Comparison of ENCODE assay signal across 29 cellular contexts in the genomic region with DNA sequence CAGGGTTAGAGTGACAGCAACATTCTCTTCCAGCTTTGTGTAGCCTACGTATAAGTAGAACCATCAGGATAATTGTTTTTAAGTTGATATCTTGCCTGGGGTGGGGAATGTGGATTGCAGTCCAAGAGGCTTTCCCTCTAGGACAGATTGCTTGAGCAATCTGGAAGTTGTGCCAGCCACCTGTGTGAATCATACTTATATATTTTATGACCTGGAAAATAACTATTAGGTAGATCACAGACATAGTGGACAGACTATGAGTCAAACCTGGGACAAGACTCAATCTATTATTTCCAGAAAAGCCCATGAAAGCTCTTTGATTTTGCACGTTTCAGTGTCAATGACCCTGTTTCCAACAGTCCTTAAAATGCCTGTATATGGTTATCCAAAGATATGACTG.
DNase-seq lines count a peak whose midpoint lies in the region; ATAC-seq, FAIRE-seq and TF ChIP-seq lines count a peak whose summit lies in the region.
"Had no signal": no experiment of that assay in that cellular context is flagged by ENCODE, and none has a peak within 500 bp of the region (broad histone marks: within the 10 kb centered on the region; RNA-seq: fewer than 3 reads in every experiment).

No MANE protein-coding gene starts in this region.

- WGBS in mammary epithelial cell (ENCODE audit: low coverage, missing lambda C conversion rate) = 0% methylated on average over 2 of the region's 2 CpGs

- FAIRE-seq in GM19239 (lab: Jason Lieb, UNC) = no peak
- FAIRE-seq: A549, TTC549 had no signal

- ATAC-seq in Right ventricle myocardium inferior (no peak), GM18505 (IDR thresholded peaks at IDR 0.05; ENCODE audit: unreplicated experiment) (no peak)
- ATAC-seq: A549; activated T-helper 17 cell treated with anti-CD3 and anti-CD28 coated beads, Interleukin-2, amount 50 U/mL, for 72 hours; gastroesophageal sphincter; left ventricle myocardium superior; psoas muscle had no signal

- no peak overlapping the region for H2AFZ ChIP-seq in mammary epithelial cell (ENCODE audit: low read depth, low read length)

- TF ChIP-seq CTCF in mammary epithelial cell (conservative IDR thresholded peaks at IDR 0.05 in 1 of 2, IDR thresholded peaks at IDR 0.05 in 1 of 2; ENCODE audit: extremely low read depth in 1 of 2, insufficient read depth in 1 of 2, low read depth in 1 of 2, low read length in 2 of 2) = no peak

- H3K27me3 ChIP-seq in MG63 (no peaks in the 10 kb centered on the region), mammary epithelial cell (ENCODE audit: insufficient read depth, low read length) (no peaks in the 10 kb centered on the region)
- H3K27me3 ChIP-seq: gastroesophageal sphincter, uterus had no signal

- CTCF ChIA-PET in mammary epithelial cell (lab: Charles Lee; ENCODE audit: low non-redundant PET) = no interaction called here

- H3K9me3 ChIP-seq in MG63 = no peaks in the 10 kb centered on the region
- H3K9me3 ChIP-seq in mammary epithelial cell (replicated peaks; ENCODE audit: insufficient read depth, low read length) = no peaks in the 10 kb centered on the region
- H3K9me3 ChIP-seq: A549, HAP-1, psoas muscle, thoracic aorta, uterus had no signal

- peak overlapping the region; percentile 53 for H3K4me2 ChIP-seq in mammary epithelial cell (ENCODE audit: insufficient read depth, low read depth, low read length)
- H3K4me2 ChIP-seq: A549 had no signal

- no peak overlapping the region for H3K4me3 ChIP-seq in MG63
- H3K4me3 ChIP-seq in mammary epithelial cell (replicated peaks in 1 of 3; ENCODE audit: insufficient read depth in 1 of 3, low read depth in 2 of 3, low read length in 3 of 3) = no peak overlapping the region
- H3K4me3 ChIP-seq: A549, gastroesophageal sphincter, HAP-1, psoas muscle, SK-N-MC, thoracic aorta, uterus had no signal

- H3K36me3 ChIP-seq in MG63 (no peaks in the 10 kb centered on the region), mammary epithelial cell (ENCODE audit: insufficient read depth, low read length) (no peaks in the 10 kb centered on the region)
- H3K36me3 ChIP-seq: gastroesophageal sphincter, HAP-1, thoracic aorta, uterus had no signal

- DNase-seq in EH (ENCODE audit: low read depth) (peak; percentile 39), MG63 (peak; percentile 50), mammary epithelial cell (peak; percentile 87), kidney glomerular epithelial cell (lab: John Stamatoyannopoulos, UW) (peak; percentile 60), Right ventricle myocardium inferior (ENCODE audit: missing footprints) (no peak), GM19239 (ENCODE audit: insufficient read length, low spot score) (no peak), DMS114 treated with DMSO at 0.1 percent for 48 hours (lab: John Stamatoyannopoulos, UW; ENCODE audit: unreplicated experiment) (no peak)
- DNase-seq: activated CD4-positive, alpha-beta memory T cell treated with anti-CD3 and anti-CD28 coated beads, Interleukin-2, amount 10 ng/mL, durations not matched to agents 7 days and 5 days; activated CD4-positive, CD25-positive, alpha-beta regulatory T cell treated with anti-CD3 and anti-CD28 coated beads, Interleukin-2, amount 50 U/mL, for 72 hours; activated CD8-positive, alpha-beta memory T cell treated with anti-CD3 and anti-CD28 coated beads, Interleukin-2, amount 50 U/mL, for 48 hours; amygdala; cortex of kidney; DMS53; GF-D8; hypothalamus; immature natural killer cell; left ventricle myocardium superior; NCI-H2171; NCI-H524; psoas muscle; uterus had no signal

- intact Hi-C loops in mammary epithelial cell (cut with micrococcal nuclease) (loop anchor here (2.0 kb wide), 2 partner anchors 43 to 93 kb away; no protein-coding TSS in a partner anchor), Right ventricle myocardium inferior (cut with DNase I) (no loop called here)

- no peaks in the 10 kb centered on the region for H3K79me2 ChIP-seq in mammary epithelial cell (ENCODE audit: insufficient read depth, low read length)

- in situ Hi-C loops in mammary epithelial cell (cut with MboI; ENCODE audit: low sequenced_read_pairs in 2 of 2) = no loop called here

- H4K20me1 ChIP-seq in mammary epithelial cell (ENCODE audit: insufficient read depth, low read length) = no peaks in the 10 kb centered on the region

- dilution Hi-C loops in mammary epithelial cell (cut with HindIII; ENCODE audit: low sequenced_read_pairs) = no loop called here

- BruUV-seq in mammary epithelial cell (replicated peaks; lab: Mats Ljungman, UMichigan) = no TSS peak

- peak overlapping the region; percentile 95 for H3K27ac ChIP-seq in mammary epithelial cell (ENCODE audit: insufficient read depth, low read depth, low read length)
- H3K27ac ChIP-seq: A549, gastroesophageal sphincter, psoas muscle, SK-N-MC, thoracic aorta, uterus had no signal

- H3K4me1 ChIP-seq in mammary epithelial cell (ENCODE audit: insufficient read depth, low read length) = peaks cover 53% of the 10 kb centered on the region
- H3K4me1 ChIP-seq: A549, gastroesophageal sphincter, HAP-1, psoas muscle, uterus had no signal

- no peak for TF ChIP-seq POLR2A in GM18505 (IDR thresholded peaks at IDR 0.05; ENCODE audit: borderline replicate concordance, extremely low read depth, insufficient read depth, insufficient read length)

- H3K9ac ChIP-seq in mammary epithelial cell (ENCODE audit: insufficient read depth, low read length) = no peak overlapping the region

Comparison
In these comparisons a context has a peak if more than half of its experiments do, and no peak if none do; other contexts are left out.
1. DNase-seq: peak in EH (single experiment), MG63 (single experiment), mammary epithelial cell (single experiment) and kidney glomerular epithelial cell (single experiment); none in Right ventricle myocardium inferior (single experiment), GM19239 (single experiment) and DMS114 treated with DMSO at 0.1 percent for 48 hours (single experiment).